ENCODE assay signal across 7 cellular contexts in the genomic region with DNA sequence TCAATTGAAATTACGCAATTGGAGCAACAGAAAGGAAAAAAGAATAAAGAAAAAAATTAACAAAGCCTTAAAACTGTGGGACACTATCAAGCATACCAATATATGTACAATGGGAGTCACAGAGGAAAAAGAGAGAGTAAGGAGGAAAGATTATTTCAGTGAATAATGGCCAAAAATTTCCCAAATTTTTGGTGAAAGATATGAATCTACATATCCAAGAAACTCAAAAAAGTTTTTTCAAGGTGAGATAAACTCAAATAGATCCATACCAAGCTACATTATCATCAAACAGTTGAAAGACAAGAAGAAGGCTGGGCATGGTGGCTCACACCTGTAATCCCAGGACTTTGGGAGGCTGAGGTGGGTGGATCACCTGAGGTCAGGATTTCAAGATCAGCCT.
"Had no signal": no experiment of that assay in that cellular context is flagged by ENCODE, and none has a peak within 500 bp of the region (broad histone marks: within the 10 kb centered on the region; RNA-seq: fewer than 3 reads in every experiment).

No MANE protein-coding gene starts in this region.

- H3K9ac ChIP-seq: KMS-11 had no signal

- FAIRE-seq: HepG2, HTR-8/SVneo had no signal

- ATAC-seq: HepG2 had no signal

- H3K27ac ChIP-seq: HL-60, KMS-11 had no signal

- DNase-seq: IMR-90, KBM-7, KG1 had no signal

- H3K4me2 ChIP-seq: KMS-11 had no signal
